Comparison of ENCODE assay signal across 17 cellular contexts in the genomic region with DNA sequence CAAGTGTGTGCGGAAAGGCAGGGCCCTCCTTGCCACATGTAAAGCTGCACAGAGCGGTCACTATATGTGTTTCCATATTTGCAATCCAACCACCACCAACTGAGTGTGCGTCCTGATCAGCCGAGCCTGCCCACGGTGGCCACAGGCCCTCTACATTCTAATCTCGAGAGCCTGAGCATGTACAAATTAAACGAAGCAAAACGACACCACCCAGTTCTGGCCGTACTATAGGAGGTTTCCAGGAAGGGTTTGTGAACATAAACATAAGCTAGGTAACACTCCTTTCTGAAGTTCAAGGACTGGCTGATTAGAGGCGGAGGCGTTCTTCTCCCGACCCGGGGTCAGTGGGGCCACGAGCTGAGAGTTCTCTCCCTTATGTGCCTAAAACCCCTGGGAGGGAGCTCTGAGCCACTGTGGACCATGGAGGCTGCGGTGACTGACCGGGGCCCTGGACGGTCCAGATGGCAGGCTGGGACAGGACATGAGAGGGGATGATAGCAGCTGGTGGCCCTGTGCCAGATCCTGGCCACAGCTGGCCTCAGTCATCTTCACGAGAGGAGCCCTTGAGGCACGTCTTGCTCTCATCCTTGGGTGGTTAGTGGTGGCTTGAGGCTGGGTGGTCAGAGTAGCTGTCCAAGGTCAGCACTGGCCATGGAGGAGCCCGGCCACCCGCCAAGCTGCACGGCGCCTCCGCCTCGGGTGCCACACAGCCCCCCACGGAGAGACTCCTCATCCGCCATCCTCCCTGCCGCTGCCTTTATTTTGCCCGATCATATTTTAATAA. TPM values are rescaled to one million over a fixed set of nuclear protein-coding genes. Genes with fewer than 3 reads are reported as not detected.
DNase-seq lines count a peak whose midpoint lies in the region; ATAC-seq and TF ChIP-seq lines count a peak whose summit lies in the region.
"Had no signal": no experiment of that assay in that cellular context is flagged by ENCODE, and none has a peak within 500 bp of the region (broad histone marks: within the 10 kb centered on the region; RNA-seq: fewer than 3 reads in every experiment).

No MANE protein-coding gene starts in this region.

- no peak for TF ChIP-seq CTCF in lower lobe of right lung (IDR thresholded peaks at IDR 0.05)

- POLR2A ChIA-PET in activated CD4-positive, alpha-beta T cell treated with anti-CD3 and anti-CD28 coated beads for 36 hours (lab: Charles Lee), result no interaction called here

- H3K27ac ChIP-seq in SJCRH30 (peak overlapping the region; percentile 67), lower lobe of right lung (no peak overlapping the region)
- H3K27ac ChIP-seq: hepatocyte had no signal

- H3K4me1 Mint-ChIP-seq in stimulated activated effector memory CD8-positive, alpha-beta T cell treated with anti-CD3 and anti-CD28 coated beads, Interleukin-12 subunit alpha, Interleukin-12 subunit beta, amount 100 ng/mL, for 72 hours, result peaks cover 16% of the 10 kb centered on the region
- peaks cover 9% of the 10 kb centered on the region for H3K4me1 Mint-ChIP-seq in activated CD4-positive, alpha-beta T cell treated with anti-CD3 and anti-CD28 coated beads for 36 hours

- H3K27ac Mint-ChIP-seq in stimulated activated effector memory CD8-positive, alpha-beta T cell treated with anti-CD3 and anti-CD28 coated beads, Interleukin-12 subunit alpha, Interleukin-12 subunit beta, amount 100 ng/mL, for 72 hours, result peak overlapping the region; percentile 8
- no peak overlapping the region for H3K27ac Mint-ChIP-seq in activated CD4-positive, alpha-beta T cell treated with anti-CD3 and anti-CD28 coated beads for 36 hours
- H3K27ac Mint-ChIP-seq: activated T-helper 2 cell treated with anti-CD3 and anti-CD28 coated beads, Interferon-gamma antibody, Interleukin-2, Interleukin-4, amounts not matched to agents 10 μg/mL and 5 μg/mL and 100 μg/mL, durations not matched to agents 14 hours and 24 hours and 36 hours had no signal

- no peaks in the 10 kb centered on the region for H3K9me3 Mint-ChIP-seq in stimulated activated effector memory CD8-positive, alpha-beta T cell treated with anti-CD3 and anti-CD28 coated beads, Interleukin-12 subunit alpha, Interleukin-12 subunit beta, amount 100 ng/mL, for 72 hours
- H3K9me3 Mint-ChIP-seq in activated CD4-positive, alpha-beta T cell treated with anti-CD3 and anti-CD28 coated beads for 36 hours (ENCODE audit: low read depth), result no peaks in the 10 kb centered on the region
- H3K9me3 Mint-ChIP-seq: activated T-helper 2 cell treated with anti-CD3 and anti-CD28 coated beads, Interferon-gamma antibody, Interleukin-2, Interleukin-4, amounts not matched to agents 10 μg/mL and 5 μg/mL and 100 μg/mL, durations not matched to agents 14 hours and 24 hours and 36 hours; neural crest cell had no signal

- no peak for TF ChIP-seq RAD21 in Ishikawa (IDR thresholded peaks at IDR 0.05; ENCODE audit: low read depth)

- intact Hi-C loops in lower lobe of right lung (cut with DNase I), result no loop called here
- intact Hi-C loops in activated CD4-positive, alpha-beta T cell treated with anti-CD3 and anti-CD28 coated beads for 36 hours (cut with DNase I, micrococcal nuclease), result no loop called here

- ATAC-seq in lower lobe of right lung (peak; percentile 53 to 60), HG03378 (IDR thresholded peaks at IDR 0.05; ENCODE audit: unreplicated experiment) (no peak)
- no peak for ATAC-seq in stimulated activated effector memory CD8-positive, alpha-beta T cell treated with anti-CD3 and anti-CD28 coated beads, Interleukin-12 subunit alpha, Interleukin-12 subunit beta, amount 100 ng/mL, for 72 hours
- ATAC-seq in activated CD4-positive, alpha-beta T cell treated with anti-CD3 and anti-CD28 coated beads for 36 hours, result no peak
- ATAC-seq: activated CD4-positive, CD25-positive, alpha-beta regulatory T cell treated with anti-CD3 and anti-CD28 coated beads, Interleukin-2, amount 50 U/mL, for 24 hours; stimulated activated naive CD8-positive, alpha-beta T cell treated with anti-CD3 and anti-CD28 coated beads, Interleukin-15, Interleukin-2, amounts not matched to agents 100 U/mL and 50 U/mL, for 24 hours had no signal

- peaks cover 47% of the 10 kb centered on the region for H3K36me3 Mint-ChIP-seq in stimulated activated effector memory CD8-positive, alpha-beta T cell treated with anti-CD3 and anti-CD28 coated beads, Interleukin-12 subunit alpha, Interleukin-12 subunit beta, amount 100 ng/mL, for 72 hours
- H3K36me3 Mint-ChIP-seq in activated CD4-positive, alpha-beta T cell treated with anti-CD3 and anti-CD28 coated beads for 36 hours (ENCODE audit: low read depth), result peaks cover 28% of the 10 kb centered on the region

- peak overlapping the region; percentile 19 for H3K4me3 ChIP-seq in SJCRH30
- H3K4me3 ChIP-seq in lower lobe of right lung, result no peak overlapping the region
- H3K4me3 ChIP-seq: hepatocyte had no signal

- no peak for TF ChIP-seq EP300 in Ishikawa (IDR thresholded peaks at IDR 0.05; ENCODE audit: borderline replicate concordance)

- peak; percentile 92 to 94 for DNase-seq in SJCRH30
- DNase-seq in lower lobe of right lung, result no peak
- DNase-seq in stimulated activated effector memory CD8-positive, alpha-beta T cell treated with anti-CD3 and anti-CD28 coated beads, Interleukin-12 subunit alpha, Interleukin-12 subunit beta, amount 100 ng/mL, for 72 hours (ENCODE audit: low spot score in 2 of 2), result no peak
- DNase-seq in activated CD4-positive, alpha-beta T cell treated with anti-CD3 and anti-CD28 coated beads for 1 hour, result no peak
- DNase-seq in activated CD4-positive, alpha-beta T cell treated with anti-CD3 and anti-CD28 coated beads for 36 hours, result no peak
- no peak for DNase-seq in glomerular visceral epithelial cell (ENCODE audit: extremely low spot score)
- DNase-seq: cortex of kidney; DND-41; NCI-H526 treated with DMSO at 0.1 percent for 48 hours; OCI-M1; stimulated activated naive CD8-positive, alpha-beta T cell treated with anti-CD3 and anti-CD28 coated beads, Interleukin-15, Interleukin-2, amounts not matched to agents 100 U/mL and 50 U/mL, for 24 hours had no signal

- no peaks in the 10 kb centered on the region for H3K27me3 Mint-ChIP-seq in activated CD4-positive, alpha-beta T cell treated with anti-CD3 and anti-CD28 coated beads for 36 hours

- H3K36me3 ChIP-seq in SJCRH30, result no peaks in the 10 kb centered on the region
- H3K36me3 ChIP-seq in lower lobe of right lung, result peaks cover 65% of the 10 kb centered on the region

- no peak overlapping the region for H3K4me3 Mint-ChIP-seq in stimulated activated effector memory CD8-positive, alpha-beta T cell treated with anti-CD3 and anti-CD28 coated beads, Interleukin-12 subunit alpha, Interleukin-12 subunit beta, amount 100 ng/mL, for 72 hours
- no peak overlapping the region for H3K4me3 Mint-ChIP-seq in activated CD4-positive, alpha-beta T cell treated with anti-CD3 and anti-CD28 coated beads for 36 hours
- H3K4me3 Mint-ChIP-seq: neural crest cell had no signal

- H3K27me3 ChIP-seq in SJCRH30, result no peaks in the 10 kb centered on the region
- no peaks in the 10 kb centered on the region for H3K27me3 ChIP-seq in lower lobe of right lung (ENCODE audit: low read depth)
- H3K27me3 ChIP-seq: hepatocyte had no signal

- H3K9me3 ChIP-seq in SJCRH30 (replicated peaks) (no peaks in the 10 kb centered on the region), lower lobe of right lung (no peaks in the 10 kb centered on the region)

- H3K4me1 ChIP-seq in SJCRH30 (peaks cover 31% of the 10 kb centered on the region), lower lobe of right lung (peaks cover 16% of the 10 kb centered on the region)

- CTCF ChIA-PET in activated CD4-positive, alpha-beta T cell treated with anti-CD3 and anti-CD28 coated beads for 36 hours (lab: Charles Lee), result interaction anchor here (0.9 to 1.2 kb wide), 2 partner anchors 80 to 93 kb away, joined by 3 read pairs; no protein-coding TSS in a partner anchor

TF ChIP-seq in Ishikawa, 13 proteins besides CTCF, POLR2A, EP300 and RAD21:
- no peak for TF ChIP-seq NFIC (IDR thresholded peaks at IDR 0.05)
- TF ChIP-seq, protein P1, sequence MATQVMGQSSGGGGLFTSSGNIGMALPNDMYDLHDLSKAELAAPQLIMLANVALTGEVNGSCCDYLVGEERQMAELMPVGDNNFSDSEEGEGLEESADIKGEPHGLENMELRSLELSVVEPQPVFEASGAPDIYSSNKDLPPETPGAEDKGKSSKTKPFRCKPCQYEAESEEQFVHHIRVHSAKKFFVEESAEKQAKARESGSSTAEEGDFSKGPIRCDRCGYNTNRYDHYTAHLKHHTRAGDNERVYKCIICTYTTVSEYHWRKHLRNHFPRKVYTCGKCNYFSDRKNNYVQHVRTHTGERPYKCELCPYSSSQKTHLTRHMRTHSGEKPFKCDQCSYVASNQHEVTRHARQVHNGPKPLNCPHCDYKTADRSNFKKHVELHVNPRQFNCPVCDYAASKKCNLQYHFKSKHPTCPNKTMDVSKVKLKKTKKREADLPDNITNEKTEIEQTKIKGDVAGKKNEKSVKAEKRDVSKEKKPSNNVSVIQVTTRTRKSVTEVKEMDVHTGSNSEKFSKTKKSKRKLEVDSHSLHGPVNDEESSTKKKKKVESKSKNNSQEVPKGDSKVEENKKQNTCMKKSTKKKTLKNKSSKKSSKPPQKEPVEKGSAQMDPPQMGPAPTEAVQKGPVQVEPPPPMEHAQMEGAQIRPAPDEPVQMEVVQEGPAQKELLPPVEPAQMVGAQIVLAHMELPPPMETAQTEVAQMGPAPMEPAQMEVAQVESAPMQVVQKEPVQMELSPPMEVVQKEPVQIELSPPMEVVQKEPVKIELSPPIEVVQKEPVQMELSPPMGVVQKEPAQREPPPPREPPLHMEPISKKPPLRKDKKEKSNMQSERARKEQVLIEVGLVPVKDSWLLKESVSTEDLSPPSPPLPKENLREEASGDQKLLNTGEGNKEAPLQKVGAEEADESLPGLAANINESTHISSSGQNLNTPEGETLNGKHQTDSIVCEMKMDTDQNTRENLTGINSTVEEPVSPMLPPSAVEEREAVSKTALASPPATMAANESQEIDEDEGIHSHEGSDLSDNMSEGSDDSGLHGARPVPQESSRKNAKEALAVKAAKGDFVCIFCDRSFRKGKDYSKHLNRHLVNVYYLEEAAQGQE (IDR thresholded peaks at IDR 0.05; ENCODE audit: low read depth), result 0 out of 2 replicates have a peak, but pooled peaks have one; percentile 11
TF ChIP-seq in Ishikawa: peak in this region for 1.

RNA-seq across cellular contexts. Expression of a gene that starts 39.1 kb away (rescaled TPM):
- 24.6 and 31.0 TPM in 2 replicates for total RNA-seq in SJCRH30 (2014; rRNA removed; shearing (Covaris generic))
- total RNA-seq in lower lobe of right lung, result 47.4 TPM
- 10 to 100 TPM; 40.2 to 58.7 TPM for total RNA-seq in activated CD4-positive, alpha-beta T cell treated with anti-CD3 and anti-CD28 coated beads for 36 hours

Comparison
In these comparisons a context has a peak if more than half of its experiments do, and no peak if none do; other contexts are left out.
1. DNase-seq: peak in SJCRH30 (2 of 2); none in lower lobe of right lung (single experiment), stimulated activated effector memory CD8-positive, alpha-beta T cell treated with anti-CD3 and anti-CD28 coated beads, Interleukin-12 subunit alpha, Interleukin-12 subunit beta, amount 100 ng/mL, for 72 hours (0 of 2), activated CD4-positive, alpha-beta T cell treated with anti-CD3 and anti-CD28 coated beads for 1 hour (single experiment), activated CD4-positive, alpha-beta T cell treated with anti-CD3 and anti-CD28 coated beads for 36 hours (single experiment) and glomerular visceral epithelial cell (single experiment).
2. ATAC-seq: peak in lower lobe of right lung (2 of 2); none in stimulated activated effector memory CD8-positive, alpha-beta T cell treated with anti-CD3 and anti-CD28 coated beads, Interleukin-12 subunit alpha, Interleukin-12 subunit beta, amount 100 ng/mL, for 72 hours (single experiment), activated CD4-positive, alpha-beta T cell treated with anti-CD3 and anti-CD28 coated beads for 36 hours (single experiment) and HG03378 (single experiment).